16 cellular contexts compared by ENCODE assay signal in genomic region chr3:99577160-99577559, GRCh38.
"Had no signal": no experiment of that assay in that cellular context is flagged by ENCODE, and none has a peak within 500 bp of the region (broad histone marks: within the 10 kb centered on the region; RNA-seq: fewer than 3 reads in every experiment).

No MANE protein-coding gene starts in this region.

- H3K4me1 ChIP-seq: heart left ventricle, left lung, spleen had no signal

- ATAC-seq: activated naive CD8-positive, alpha-beta T cell treated with anti-CD3 and anti-CD28 coated beads, Interleukin-2, amount 50 U/mL, for 24 hours; heart left ventricle; left lung; natural killer cell; right cardiac atrium; stimulated activated memory B cell treated with anti-CD40 and anti-IgM and Interleukin-4, amounts not matched to agents 10 μg/mL and 1 μg/mL and 100 μg/mL, for 72 hours had no signal

- H3K27me3 ChIP-seq: heart left ventricle, left lung, spleen had no signal

- H3K36me3 ChIP-seq: heart left ventricle, left lung, spleen had no signal

- H3K27ac ChIP-seq: heart left ventricle, left lung, spleen had no signal

- DNase-seq: activated CD4-positive, alpha-beta memory T cell treated with anti-CD3 and anti-CD28 coated beads for 36 hours; activated CD4-positive, alpha-beta T cell treated with anti-CD3 and anti-CD28 coated beads for 1 hour; activated naive CD4-positive, alpha-beta T cell treated with Interleukin-2 at 50 U/mL for 16 hours; activated naive CD8-positive, alpha-beta T cell treated with anti-CD3 and anti-CD28 coated beads, Interleukin-2, amount 50 U/mL, for 24 hours; effector memory CD4-positive, alpha-beta T cell; foreskin melanocyte; heart left ventricle; islet precursor cell; left lung; natural killer cell; right cardiac atrium; spleen; stimulated activated CD4-positive, alpha-beta T cell treated with anti-CD3 and anti-CD28 coated beads, Interleukin-1b, Interleukin-23, amount 100 ng/mL, for 48 hours; T-helper 9 cell; trophoblast cell had no signal

- H3K4me3 ChIP-seq: heart left ventricle, left lung, spleen had no signal
